In the genomic region with DNA sequence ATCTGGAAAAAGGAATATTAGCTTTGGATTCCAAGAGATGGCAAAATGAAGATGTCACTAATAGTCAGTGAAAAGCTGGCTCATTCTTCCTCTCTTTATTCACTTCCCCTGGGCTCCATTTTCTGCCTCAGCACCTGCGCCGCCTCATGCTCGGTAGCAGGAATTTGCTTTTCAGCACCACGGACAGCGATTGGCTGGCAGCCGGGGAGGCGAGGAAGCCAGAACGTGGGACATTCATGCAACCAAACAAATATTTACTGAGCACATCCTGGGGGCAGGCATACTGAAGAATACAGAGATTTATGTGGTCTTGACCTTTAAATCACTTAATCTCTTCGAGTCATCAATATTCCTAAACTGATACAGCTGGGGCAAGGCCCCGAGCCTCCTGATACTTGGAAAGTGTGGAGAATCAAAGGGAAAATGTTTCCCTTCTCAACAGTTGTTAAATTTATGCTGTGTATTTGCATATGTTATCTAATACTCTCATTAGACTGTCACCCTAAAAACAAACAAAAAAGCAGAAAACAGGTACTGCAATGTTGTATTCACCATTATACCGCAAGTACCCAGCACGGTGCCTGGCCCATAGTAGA, we compare ENCODE assay signal across 1 cellular context.
TF ChIP-seq lines count a peak whose summit lies in the region.

No MANE protein-coding gene starts in this region.

TF ChIP-seq in GM12878, 131 proteins besides CTCF, POLR2A, EP300 and RAD21 (continued from another document):
- TF ChIP-seq, protein P1, sequence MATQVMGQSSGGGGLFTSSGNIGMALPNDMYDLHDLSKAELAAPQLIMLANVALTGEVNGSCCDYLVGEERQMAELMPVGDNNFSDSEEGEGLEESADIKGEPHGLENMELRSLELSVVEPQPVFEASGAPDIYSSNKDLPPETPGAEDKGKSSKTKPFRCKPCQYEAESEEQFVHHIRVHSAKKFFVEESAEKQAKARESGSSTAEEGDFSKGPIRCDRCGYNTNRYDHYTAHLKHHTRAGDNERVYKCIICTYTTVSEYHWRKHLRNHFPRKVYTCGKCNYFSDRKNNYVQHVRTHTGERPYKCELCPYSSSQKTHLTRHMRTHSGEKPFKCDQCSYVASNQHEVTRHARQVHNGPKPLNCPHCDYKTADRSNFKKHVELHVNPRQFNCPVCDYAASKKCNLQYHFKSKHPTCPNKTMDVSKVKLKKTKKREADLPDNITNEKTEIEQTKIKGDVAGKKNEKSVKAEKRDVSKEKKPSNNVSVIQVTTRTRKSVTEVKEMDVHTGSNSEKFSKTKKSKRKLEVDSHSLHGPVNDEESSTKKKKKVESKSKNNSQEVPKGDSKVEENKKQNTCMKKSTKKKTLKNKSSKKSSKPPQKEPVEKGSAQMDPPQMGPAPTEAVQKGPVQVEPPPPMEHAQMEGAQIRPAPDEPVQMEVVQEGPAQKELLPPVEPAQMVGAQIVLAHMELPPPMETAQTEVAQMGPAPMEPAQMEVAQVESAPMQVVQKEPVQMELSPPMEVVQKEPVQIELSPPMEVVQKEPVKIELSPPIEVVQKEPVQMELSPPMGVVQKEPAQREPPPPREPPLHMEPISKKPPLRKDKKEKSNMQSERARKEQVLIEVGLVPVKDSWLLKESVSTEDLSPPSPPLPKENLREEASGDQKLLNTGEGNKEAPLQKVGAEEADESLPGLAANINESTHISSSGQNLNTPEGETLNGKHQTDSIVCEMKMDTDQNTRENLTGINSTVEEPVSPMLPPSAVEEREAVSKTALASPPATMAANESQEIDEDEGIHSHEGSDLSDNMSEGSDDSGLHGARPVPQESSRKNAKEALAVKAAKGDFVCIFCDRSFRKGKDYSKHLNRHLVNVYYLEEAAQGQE (IDR thresholded peaks at IDR 0.05; ENCODE audit: low read depth, low read length), result peak; percentile 99
- no peak for TF ChIP-seq FOXK2 (IDR thresholded peaks at IDR 0.05)
